In genomic region chr2:222952204-222952603, GRCh38 we compare ENCODE assay signal across 13 cellular contexts.
DNase-seq lines count a peak whose midpoint lies in the region; ATAC-seq and TF ChIP-seq lines count a peak whose summit lies in the region.
"Had no signal": no experiment of that assay in that cellular context is flagged by ENCODE, and none has a peak within 500 bp of the region (broad histone marks: within the 10 kb centered on the region; RNA-seq: fewer than 3 reads in every experiment).

No MANE protein-coding gene starts in this region.

- TF ChIP-seq EP300 in suprapubic skin (IDR thresholded peaks at IDR 0.05): no peak

- H3K4me1 ChIP-seq in suprapubic skin: no peaks in the 10 kb centered on the region
- H3K4me1 ChIP-seq: HAP-1 had no signal

- no peak overlapping the region for H3K4me3 Mint-ChIP-seq in activated naive CD4-positive, alpha-beta T cell treated with anti-CD3 and anti-CD28 coated beads, Interleukin-2, amount 10 ng/mL, durations not matched to agents 7 days and 5 days
- H3K4me3 Mint-ChIP-seq: activated CD8-positive, alpha-beta T cell treated with anti-CD3 and anti-CD28 coated beads, Interleukin-2, amount 10 ng/mL, durations not matched to agents 7 days and 5 days had no signal

- no peak for TF ChIP-seq CTCF in suprapubic skin (IDR thresholded peaks at IDR 0.05)

- H3K36me3 Mint-ChIP-seq in activated naive CD4-positive, alpha-beta T cell treated with anti-CD3 and anti-CD28 coated beads, Interleukin-2, amount 10 ng/mL, durations not matched to agents 7 days and 5 days: no peaks in the 10 kb centered on the region

- H3K27me3 Mint-ChIP-seq in activated naive CD4-positive, alpha-beta T cell treated with anti-CD3 and anti-CD28 coated beads, Interleukin-2, amount 10 ng/mL, durations not matched to agents 7 days and 5 days: peaks cover 4% of the 10 kb centered on the region

- no peaks in the 10 kb centered on the region for H3K9me3 Mint-ChIP-seq in activated naive CD4-positive, alpha-beta T cell treated with anti-CD3 and anti-CD28 coated beads, Interleukin-2, amount 10 ng/mL, durations not matched to agents 7 days and 5 days

- no peaks in the 10 kb centered on the region for H3K9me3 ChIP-seq in suprapubic skin
- H3K9me3 ChIP-seq: HAP-1 had no signal

- no peaks in the 10 kb centered on the region for H3K36me3 ChIP-seq in suprapubic skin
- H3K36me3 ChIP-seq: HAP-1, WERI-Rb-1 had no signal

- no peak overlapping the region for H3K27ac Mint-ChIP-seq in activated naive CD4-positive, alpha-beta T cell treated with anti-CD3 and anti-CD28 coated beads, Interleukin-2, amount 10 ng/mL, durations not matched to agents 7 days and 5 days
- H3K27ac Mint-ChIP-seq: activated CD8-positive, alpha-beta T cell treated with anti-CD3 and anti-CD28 coated beads, Interleukin-2, amount 10 ng/mL, durations not matched to agents 7 days and 5 days had no signal

- CTCF ChIA-PET in activated naive CD4-positive, alpha-beta T cell treated with anti-CD3 and anti-CD28 coated beads, Interleukin-2, amount 10 ng/mL, durations not matched to agents 7 days and 5 days (lab: Charles Lee): interaction anchor here (0.6 kb wide), 1 partner anchor 650 kb away, joined by 3 read pairs; the partner anchor contains the start of gene SCG2

- no peak overlapping the region for H3K27ac ChIP-seq in suprapubic skin
- H3K27ac ChIP-seq: WERI-Rb-1 had no signal

- DNase-seq in COLO668 (lab: John Stamatoyannopoulos, UW; ENCODE audit: unreplicated experiment): peak; percentile 96
- peak; percentile 40 for DNase-seq in DMS53 treated with DMSO at 0.1 percent for 48 hours (lab: John Stamatoyannopoulos, UW; ENCODE audit: unreplicated experiment)
- DNase-seq in NCI-H345 (lab: John Stamatoyannopoulos, UW): peak; percentile 46
- DNase-seq in cerebellar cortex (ENCODE audit: low spot score): peak; percentile 49
- no peak for DNase-seq in suprapubic skin (ENCODE audit: low spot score in 2 of 2)
- no peak for DNase-seq in activated naive CD4-positive, alpha-beta T cell treated with anti-CD3 and anti-CD28 coated beads, Interleukin-2, amount 10 ng/mL, durations not matched to agents 7 days and 5 days
- DNase-seq: activated CD8-positive, alpha-beta T cell treated with anti-CD3 and anti-CD28 coated beads, Interleukin-2, amount 10 ng/mL, durations not matched to agents 7 days and 5 days; effector CD8-positive, alpha-beta T cell; kidney glomerular epithelial cell; WERI-Rb-1 had no signal

- H3K4me3 ChIP-seq in suprapubic skin: no peak overlapping the region
- H3K4me3 ChIP-seq: HAP-1 had no signal

- no peak for TF ChIP-seq POLR2A in suprapubic skin (IDR thresholded peaks at IDR 0.05)

- no peaks in the 10 kb centered on the region for H3K27me3 ChIP-seq in suprapubic skin

- H3K4me1 Mint-ChIP-seq in activated naive CD4-positive, alpha-beta T cell treated with anti-CD3 and anti-CD28 coated beads, Interleukin-2, amount 10 ng/mL, durations not matched to agents 7 days and 5 days: no peaks in the 10 kb centered on the region

- ATAC-seq in HG02678 (IDR thresholded peaks at IDR 0.05; ENCODE audit: unreplicated experiment): no peak
- ATAC-seq: activated CD8-positive, alpha-beta T cell treated with anti-CD3 and anti-CD28 coated beads, Interleukin-2, amount 10 ng/mL, durations not matched to agents 7 days and 5 days; right cardiac atrium had no signal

Comparison
In these comparisons a context has a peak if more than half of its experiments do, and no peak if none do; other contexts are left out.
1. DNase-seq: peak in COLO668 (single experiment), DMS53 treated with DMSO at 0.1 percent for 48 hours (single experiment), NCI-H345 (single experiment) and cerebellar cortex (single experiment); none in suprapubic skin (0 of 2) and activated naive CD4-positive, alpha-beta T cell treated with anti-CD3 and anti-CD28 coated beads, Interleukin-2, amount 10 ng/mL, durations not matched to agents 7 days and 5 days (single experiment).